Comparison of ENCODE assay signal across 18 cellular contexts in the genomic region with DNA sequence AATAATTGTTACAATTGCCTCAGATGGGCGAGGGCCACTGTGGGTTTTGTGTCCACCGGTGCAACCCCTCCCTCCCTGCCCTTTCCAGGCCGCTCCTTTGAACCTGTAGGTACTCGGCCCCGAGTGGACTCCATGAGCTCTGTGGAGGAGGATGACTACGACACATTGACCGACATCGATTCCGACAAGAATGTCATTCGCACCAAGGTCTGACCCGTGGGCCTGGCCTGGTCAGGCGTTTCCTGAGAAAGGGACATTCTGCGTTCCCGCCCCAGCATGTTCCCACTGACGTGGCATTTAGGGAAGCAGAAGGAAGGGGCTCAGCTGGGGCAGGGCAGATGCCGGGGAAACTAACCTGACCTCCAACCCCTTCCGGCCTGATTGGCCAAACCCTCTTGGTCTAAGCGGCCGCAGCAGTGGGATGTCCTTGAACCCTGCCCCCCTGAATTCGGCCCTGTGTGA. TPM values are rescaled to one million over a fixed set of nuclear protein-coding genes. Genes with fewer than 3 reads are reported as not detected.
DNase-seq lines count a peak whose midpoint lies in the region; ATAC-seq and TF ChIP-seq lines count a peak whose summit lies in the region.
"Had no signal": no experiment of that assay in that cellular context is flagged by ENCODE, and none has a peak within 500 bp of the region (broad histone marks: within the 10 kb centered on the region; RNA-seq: fewer than 3 reads in every experiment).

No MANE protein-coding gene starts in this region.

- no peaks in the 10 kb centered on the region for H3K9me3 Mint-ChIP-seq in CD14-positive monocyte
- H3K9me3 Mint-ChIP-seq: activated T-helper 17 cell treated with anti-CD3 and anti-CD28 coated beads, Interleukin-2, amount 50 U/mL, for 72 hours; neural crest cell; T-helper 2 cell treated with Interferon-gamma antibody and Interleukin-4, amounts not matched to agents 5 μg/mL and 100 μg/mL, for 36 hours had no signal

- peaks cover 0 to 2% (median 1%) of the 10 kb centered on the region in 3 donors for H3K27me3 Mint-ChIP-seq in CD14-positive monocyte (ENCODE audit: low read depth in 3 of 3)
- H3K27me3 Mint-ChIP-seq: activated T-helper 17 cell treated with anti-CD3 and anti-CD28 coated beads, Interleukin-2, amount 50 U/mL, for 72 hours had no signal

- peak overlapping the region; percentile 86 to 97 (median 93) for H3K27ac Mint-ChIP-seq in CD14-positive monocyte
- H3K27ac Mint-ChIP-seq: activated T-helper 17 cell treated with anti-CD3 and anti-CD28 coated beads, Interleukin-2, amount 50 U/mL, for 72 hours; T-helper 2 cell treated with Interferon-gamma antibody and Interleukin-4, amounts not matched to agents 5 μg/mL and 100 μg/mL, for 36 hours had no signal

- 86 to 90% methylated on average over 20 of the region's 20 CpGs for WGBS in sigmoid colon, 2 donors

- TF ChIP-seq CTCF in CD14-positive monocyte (IDR thresholded peaks at IDR 0.05) (no peak), RWPE2 (IDR thresholded peaks at IDR 0.05; ENCODE audit: poor library complexity, severe bottlenecking) (no peak), sigmoid colon (IDR thresholded peaks at IDR 0.05) (no peak)

- peak overlapping the region in 1 of 2 donors; percentile 26 for H3K4me3 Mint-ChIP-seq in CD14-positive monocyte
- H3K4me3 Mint-ChIP-seq: activated T-helper 17 cell treated with anti-CD3 and anti-CD28 coated beads, Interleukin-2, amount 50 U/mL, for 72 hours; neural crest cell; T-helper 2 cell treated with Interferon-gamma antibody and Interleukin-4, amounts not matched to agents 5 μg/mL and 100 μg/mL, for 36 hours had no signal

- H3K36me3 ChIP-seq in RWPE2 (ENCODE audit: low read depth), result peaks cover 8% of the 10 kb centered on the region
- peaks cover 50 to 95% (median 55%) of the 10 kb centered on the region in 4 donors for H3K36me3 ChIP-seq in sigmoid colon
- H3K36me3 ChIP-seq: SJSA1 had no signal

- H3K9me3 ChIP-seq in RWPE2 (ENCODE audit: severe bottlenecking), result no peaks in the 10 kb centered on the region
- no peaks in the 10 kb centered on the region for H3K9me3 ChIP-seq in sigmoid colon
- H3K9me3 ChIP-seq: SJSA1 had no signal

- H3K4me1 ChIP-seq in RWPE2 (ENCODE audit: insufficient read depth, poor library complexity, severe bottlenecking) (no peaks in the 10 kb centered on the region), sigmoid colon (no peaks in the 10 kb centered on the region)
- H3K4me1 ChIP-seq: SJSA1 had no signal

- DNase-seq in CD14-positive monocyte (ENCODE audit: low spot score) (peak; percentile 47), RWPE2 (ENCODE audit: low spot score) (peak; percentile 40), left ventricle myocardium superior (peak; percentile 46), sigmoid colon (peak; percentile 74), DMS 273 (lab: John Stamatoyannopoulos, UW; ENCODE audit: unreplicated experiment) (no peak), NCI-H345 (lab: John Stamatoyannopoulos, UW) (no peak)
- no peak for DNase-seq in activated naive CD4-positive, alpha-beta T cell treated with Interleukin-2 at 50 U/mL for 16 hours
- DNase-seq: central memory CD4-positive, alpha-beta T cell; effector memory CD4-positive, alpha-beta T cell; NCI-H1092 treated with DMSO at 0.1 percent for 48 hours; NCI-H69; stimulated activated CD4-positive, alpha-beta T cell treated with anti-CD3 and anti-CD28 coated beads, Interleukin-15, amount 100 ng/mL, for 24 hours; stimulated activated naive CD4-positive, alpha-beta T cell treated with Interleukin-2 at 50 U/mL for 16 hours; trophoblast cell had no signal

- H3K36me3 Mint-ChIP-seq in CD14-positive monocyte, result peaks cover 67 to 91% of the 10 kb centered on the region in 2 donors

- TF ChIP-seq POLR2A in sigmoid colon (IDR thresholded peaks at IDR 0.05), result no peak

- H3K4me3 ChIP-seq in RWPE2 (ENCODE audit: severe bottlenecking) (no peak overlapping the region), sigmoid colon (no peak overlapping the region)
- H3K4me3 ChIP-seq: SJSA1 had no signal

- intact Hi-C loops in CD14-positive monocyte (cut with micrococcal nuclease), result no loop called here
- intact Hi-C loops in left ventricle myocardium superior (cut with micrococcal nuclease), result no loop called here
- intact Hi-C loops in sigmoid colon (cut with DNase I), result no loop called here

- peaks cover 59% of the 10 kb centered on the region for H3K4me1 Mint-ChIP-seq in CD14-positive monocyte

- no peak for ATAC-seq in RWPE2 (ENCODE audit: low read depth)
- ATAC-seq in left ventricle myocardium superior, result peak; percentile 47
- ATAC-seq: activated T-helper 17 cell treated with anti-CD3 and anti-CD28 coated beads, Interleukin-2, amount 50 U/mL, for 72 hours had no signal

- no peak for TF ChIP-seq EP300 in sigmoid colon (IDR thresholded peaks at IDR 0.05)

- H3K27me3 ChIP-seq in RWPE2 (ENCODE audit: insufficient read depth, poor library complexity, severe bottlenecking) (no peaks in the 10 kb centered on the region), sigmoid colon (no peaks in the 10 kb centered on the region)
- H3K27me3 ChIP-seq: SJSA1 had no signal

- no peak overlapping the region for H3K27ac ChIP-seq in RWPE2 (ENCODE audit: poor library complexity, severe bottlenecking)
- peak overlapping the region in 1 of 4 donors; percentile 28 for H3K27ac ChIP-seq in sigmoid colon
- H3K27ac ChIP-seq: SJSA1 had no signal

RNA-seq across cellular contexts. Expression of gene SIDT2, which starts 10.1 kb away (rescaled TPM):
- 10 to 100 TPM; 21.8 to 41.8 TPM for polyA plus RNA-seq in CD14-positive monocyte
- 20.4 TPM for total RNA-seq in left ventricle myocardium superior
- 10 to 100 TPM; 20.7 to 50.7 (median 28.5) TPM for total RNA-seq in sigmoid colon
- polyA plus RNA-seq in sigmoid colon, result 10 to 100 TPM in 2 of 3 donors, 1 to 10 TPM in 1; 7.6 to 33.1 (median 12.0) TPM

RNA-seq across cellular contexts. Expression of gene TAGLN, which starts 10.5 kb away (rescaled TPM):
- polyA plus RNA-seq in CD14-positive monocyte (1 to 10 TPM; 3.6 to 4.0 TPM), sigmoid colon (1,000 to 10,000 TPM in 1 of 3 donors, 100 to 1,000 TPM in 2; 112 to 1,100 (median 337) TPM)
- total RNA-seq in left ventricle myocardium superior (69.5 TPM), sigmoid colon (over 10,000 TPM in 3 of 4 donors, 1,000 to 10,000 TPM in 1; 6,854 to 14,048 (median 12,596) TPM)

RNA-seq across cellular contexts. Expression of gene PCSK7, which starts 43.2 kb away (rescaled TPM):
- 1 to 10 TPM; 6.1 to 9.5 TPM for polyA plus RNA-seq in CD14-positive monocyte
- 21.7 TPM for total RNA-seq in left ventricle myocardium superior
- total RNA-seq in sigmoid colon, result 10 to 100 TPM; 22.1 to 55.1 (median 31.1) TPM
- polyA plus RNA-seq in sigmoid colon, result 100 to 1,000 TPM in 1 of 3 donors, 10 to 100 TPM in 2; 18.0 to 116 (median 21.7) TPM

RNA-seq across cellular contexts. Expression of gene RNF214, which starts 43.8 kb away (rescaled TPM):
- polyA plus RNA-seq in CD14-positive monocyte, result 1 to 10 TPM; 6.4 to 7.8 TPM
- total RNA-seq in left ventricle myocardium superior, result 25.2 TPM
- 10 to 100 TPM; 11.1 to 23.8 (median 12.8) TPM for total RNA-seq in sigmoid colon
- 10 to 100 TPM in 2 of 3 donors, 1 to 10 TPM in 1; 6.2 to 12.0 (median 10.2) TPM for polyA plus RNA-seq in sigmoid colon

RNA-seq across cellular contexts. Expression of gene PAFAH1B2, which starts 44.6 kb away (rescaled TPM):
- 10 to 100 TPM; 23.7 to 25.1 TPM for polyA plus RNA-seq in CD14-positive monocyte
- total RNA-seq in left ventricle myocardium superior, result 51.4 TPM
- 10 to 100 TPM; 42.1 to 76.4 (median 58.0) TPM for total RNA-seq in sigmoid colon
- 10 to 100 TPM; 26.0 to 33.1 (median 28.8) TPM for polyA plus RNA-seq in sigmoid colon

Comparison
In these comparisons a context has a peak if more than half of its experiments do, and no peak if none do; other contexts are left out.
1. DNase-seq: peak in CD14-positive monocyte (single experiment), RWPE2 (single experiment), left ventricle myocardium superior (single experiment) and sigmoid colon (single experiment); none in DMS 273 (single experiment), NCI-H345 (single experiment) and activated naive CD4-positive, alpha-beta T cell treated with Interleukin-2 at 50 U/mL for 16 hours (single experiment).
2. RNA of gene TAGLN, which starts 10.5 kb away (total RNA-seq): 6,854 to 14,048 TPM in sigmoid colon; 69.5 TPM in left ventricle myocardium superior (single experiment); every median in the first group is over 10 times any median in the second.